ENCODE assay signal across 30 cellular contexts in genomic region chr15:75235051-75235673, GRCh38. TPM values are rescaled to one million over a fixed set of nuclear protein-coding genes. Genes with fewer than 3 reads are reported as not detected.
DNase-seq lines count a peak whose midpoint lies in the region; ATAC-seq and TF ChIP-seq lines count a peak whose summit lies in the region.
"Had no signal": no experiment of that assay in that cellular context is flagged by ENCODE, and none has a peak within 500 bp of the region (broad histone marks: within the 10 kb centered on the region; RNA-seq: fewer than 3 reads in every experiment).

No MANE protein-coding gene starts in this region.

- H3K9me3 ChIP-seq in heart left ventricle = no peaks in the 10 kb centered on the region
- H3K9me3 ChIP-seq: BE2C, esophagus muscularis mucosa, thoracic aorta had no signal

- 82 to 88% (median 84%) methylated on average over 9 to 10 of the region's 10 CpGs for WGBS in heart left ventricle, 4 donors

- H3K27me3 ChIP-seq in heart left ventricle = peaks cover 0 to 11% (median 0%) of the 10 kb centered on the region in 9 donors
- H3K27me3 ChIP-seq: BE2C had no signal

- H3K9me3 Mint-ChIP-seq in glutamatergic neuron (ENCODE audit: unreplicated experiment) = peaks cover 3% of the 10 kb centered on the region
- no peaks in the 10 kb centered on the region for H3K9me3 Mint-ChIP-seq in stimulated activated effector memory CD8-positive, alpha-beta T cell treated with anti-CD3 and anti-CD28 coated beads, Interleukin-12 subunit alpha, Interleukin-12 subunit beta, amount 100 ng/mL, for 72 hours
- H3K9me3 Mint-ChIP-seq: activated CD8-positive, alpha-beta T cell treated with anti-CD3 and anti-CD28 coated beads for 36 hours; dendritic cell treated with granulocyte-macrophage colony-stimulating factor and Interleukin-4, amounts not matched to agents 40 ng/mL and 50 ng/mL, for 4 days; endodermal cell; mesothelial cell of epicardium; naive B cell had no signal

- TF ChIP-seq POLR2A in heart left ventricle (IDR thresholded peaks at IDR 0.05) = no peak

- no peak overlapping the region for H3K27ac Mint-ChIP-seq in glutamatergic neuron (ENCODE audit: unreplicated experiment)
- H3K27ac Mint-ChIP-seq in stimulated activated effector memory CD8-positive, alpha-beta T cell treated with anti-CD3 and anti-CD28 coated beads, Interleukin-12 subunit alpha, Interleukin-12 subunit beta, amount 100 ng/mL, for 72 hours = peak overlapping the region; percentile 49
- H3K27ac Mint-ChIP-seq: activated CD8-positive, alpha-beta T cell treated with anti-CD3 and anti-CD28 coated beads for 36 hours; activated naive CD8-positive, alpha-beta T cell; dendritic cell treated with granulocyte-macrophage colony-stimulating factor and Interleukin-4, amounts not matched to agents 40 ng/mL and 50 ng/mL, for 4 days; endodermal cell; mesothelial cell of epicardium; T-helper 17 cell had no signal

- TF ChIP-seq CTCF in heart left ventricle (IDR thresholded peaks at IDR 0.05) = no peak
- no peak for TF ChIP-seq CTCF in GM20000 (IDR thresholded peaks at IDR 0.05; ENCODE audit: extremely low read depth, missing control alignments)
- TF ChIP-seq CTCF in glutamatergic neuron (IDR thresholded peaks at IDR 0.05; ENCODE audit: partially characterized antibody, unreplicated experiment) = no peak

- no peak overlapping the region for H3K27ac ChIP-seq in heart left ventricle
- H3K27ac ChIP-seq: esophagus muscularis mucosa, GM23248, thoracic aorta had no signal

- peaks cover 17% of the 10 kb centered on the region for H3K27me3 Mint-ChIP-seq in glutamatergic neuron (ENCODE audit: unreplicated experiment)

- H3K4me1 Mint-ChIP-seq in glutamatergic neuron (ENCODE audit: low read depth, unreplicated experiment) = no peaks in the 10 kb centered on the region
- no peaks in the 10 kb centered on the region for H3K4me1 Mint-ChIP-seq in stimulated activated effector memory CD8-positive, alpha-beta T cell treated with anti-CD3 and anti-CD28 coated beads, Interleukin-12 subunit alpha, Interleukin-12 subunit beta, amount 100 ng/mL, for 72 hours
- H3K4me1 Mint-ChIP-seq: endodermal cell, mesothelial cell of epicardium had no signal

- DNase-seq in Right ventricle myocardium inferior (ENCODE audit: missing footprints) (peak; percentile 25), heart left ventricle (no peak), GM20000 (ENCODE audit: low spot score) (peak; percentile 6), glutamatergic neuron (peak; percentile 12), NCI-H2029 (lab: John Stamatoyannopoulos, UW) (no peak), NCI-H82 (lab: John Stamatoyannopoulos, UW) (no peak)
- DNase-seq in stimulated activated effector memory CD8-positive, alpha-beta T cell treated with anti-CD3 and anti-CD28 coated beads, Interleukin-12 subunit alpha, Interleukin-12 subunit beta, amount 100 ng/mL, for 72 hours (ENCODE audit: low spot score in 2 of 2) = no peak
- DNase-seq: activated CD8-positive, alpha-beta T cell treated with anti-CD3 and anti-CD28 coated beads for 36 hours; BE2C; central memory CD4-positive, alpha-beta T cell; DMS153; endodermal cell; foreskin fibroblast; GM23248; Kasumi-1; naive B cell; NCI-H1417; NCI-H2029 treated with DMSO at 0.1 percent for 48 hours; NCI-H524 treated with DMSO at 0.1 percent for 48 hours; occipital lobe; OCI-M1; stimulated activated naive CD4-positive, alpha-beta T cell treated with Interleukin-2 at 50 U/mL for 16 hours; T-helper 17 cell had no signal

- no peaks in the 10 kb centered on the region for H3K36me3 Mint-ChIP-seq in glutamatergic neuron (ENCODE audit: unreplicated experiment)
- H3K36me3 Mint-ChIP-seq in stimulated activated effector memory CD8-positive, alpha-beta T cell treated with anti-CD3 and anti-CD28 coated beads, Interleukin-12 subunit alpha, Interleukin-12 subunit beta, amount 100 ng/mL, for 72 hours = no peaks in the 10 kb centered on the region
- H3K36me3 Mint-ChIP-seq: activated naive CD8-positive, alpha-beta T cell; mesothelial cell of epicardium; naive B cell had no signal

- no peaks in the 10 kb centered on the region for H3K36me3 ChIP-seq in heart left ventricle
- H3K36me3 ChIP-seq: BE2C, esophagus muscularis mucosa, thoracic aorta had no signal

- H3K4me3 Mint-ChIP-seq in glutamatergic neuron (ENCODE audit: unreplicated experiment) = no peak overlapping the region
- H3K4me3 Mint-ChIP-seq in stimulated activated effector memory CD8-positive, alpha-beta T cell treated with anti-CD3 and anti-CD28 coated beads, Interleukin-12 subunit alpha, Interleukin-12 subunit beta, amount 100 ng/mL, for 72 hours = no peak overlapping the region
- H3K4me3 Mint-ChIP-seq: activated CD8-positive, alpha-beta T cell treated with anti-CD3 and anti-CD28 coated beads for 36 hours; activated naive CD8-positive, alpha-beta T cell; dendritic cell treated with granulocyte-macrophage colony-stimulating factor and Interleukin-4, amounts not matched to agents 40 ng/mL and 50 ng/mL, for 4 days; endodermal cell; mesothelial cell of epicardium; naive B cell; T-helper 17 cell had no signal

- intact Hi-C loops in Right ventricle myocardium inferior (cut with DNase I) = no loop called here
- intact Hi-C loops in heart left ventricle (cut with DNase I) = loop anchor here in 4 of 10 donors (10.0 kb wide), 2 partner anchors 80 to 90 kb away; no protein-coding TSS in a partner anchor

- no peak for ATAC-seq in Right ventricle myocardium inferior
- no peak for ATAC-seq in heart left ventricle
- no peak for ATAC-seq in stimulated activated effector memory CD8-positive, alpha-beta T cell treated with anti-CD3 and anti-CD28 coated beads, Interleukin-12 subunit alpha, Interleukin-12 subunit beta, amount 100 ng/mL, for 72 hours
- ATAC-seq in esophagus mucosa = no peak
- ATAC-seq: activated CD8-positive, alpha-beta T cell treated with anti-CD3 and anti-CD28 coated beads for 36 hours; T-helper 17 cell had no signal

- H3K4me3 ChIP-seq in heart left ventricle = no peak overlapping the region
- H3K4me3 ChIP-seq: esophagus muscularis mucosa, GM23248, thoracic aorta had no signal

- H3K4me1 ChIP-seq in heart left ventricle = peaks cover 0 to 8% (median 0%) of the 10 kb centered on the region in 12 donors
- H3K4me1 ChIP-seq: BE2C, esophagus muscularis mucosa had no signal

RNA-seq across cellular contexts. Expression of gene GOLGA6C, which starts 23.0 kb away (rescaled TPM):
- total RNA-seq in Right ventricle myocardium inferior = not detected
- not detected for total RNA-seq in heart left ventricle
- polyA plus RNA-seq in heart left ventricle = not detected
- total RNA-seq in glutamatergic neuron (ENCODE audit: unreplicated experiment) = not detected
- not detected for total RNA-seq in esophagus mucosa
- total RNA-seq: activated CD8-positive, alpha-beta T cell treated with anti-CD3 and anti-CD28 coated beads for 36 hours; endodermal cell; esophagus muscularis mucosa; GM23248; occipital lobe; T-helper 17 cell had no signal
- polyA plus RNA-seq: GM23248, keratinocyte had no signal

RNA-seq across cellular contexts. Expression of gene C15orf39, which starts 33.5 kb away (rescaled TPM):
- total RNA-seq in Right ventricle myocardium inferior = 15.0 TPM
- total RNA-seq in heart left ventricle = 10 to 100 TPM in 8 of 9 donors, 1 to 10 TPM in 1; 10.0 to 26.1 (median 13.9) TPM
- polyA plus RNA-seq in heart left ventricle = 10 to 100 TPM in 1 of 2 donors, 1 to 10 TPM in 1; 6.5 to 11.9 TPM
- 9.0 TPM for total RNA-seq in glutamatergic neuron (ENCODE audit: unreplicated experiment)
- 23.1 TPM for total RNA-seq in esophagus mucosa

RNA-seq across cellular contexts. Expression of gene GOLGA6D, which starts 47.5 kb away (rescaled TPM):
- total RNA-seq in Right ventricle myocardium inferior (not detected), heart left ventricle (not detected), glutamatergic neuron (ENCODE audit: unreplicated experiment) (not detected), esophagus mucosa (not detected)
- not detected for polyA plus RNA-seq in heart left ventricle
- total RNA-seq: activated CD8-positive, alpha-beta T cell treated with anti-CD3 and anti-CD28 coated beads for 36 hours; esophagus muscularis mucosa; GM23248; mesothelial cell of epicardium; occipital lobe; thoracic aorta had no signal
- polyA plus RNA-seq: GM23248 had no signal

Comparison
In these comparisons a context has a peak if more than half of its experiments do, and no peak if none do; other contexts are left out.
1. DNase-seq: peak in Right ventricle myocardium inferior (single experiment), GM20000 (single experiment) and glutamatergic neuron (single experiment); none in heart left ventricle (0 of 5), stimulated activated effector memory CD8-positive, alpha-beta T cell treated with anti-CD3 and anti-CD28 coated beads, Interleukin-12 subunit alpha, Interleukin-12 subunit beta, amount 100 ng/mL, for 72 hours (0 of 2), NCI-H2029 (single experiment) and NCI-H82 (single experiment).